ENCODE assay signal across 1 cellular context in the genomic region with DNA sequence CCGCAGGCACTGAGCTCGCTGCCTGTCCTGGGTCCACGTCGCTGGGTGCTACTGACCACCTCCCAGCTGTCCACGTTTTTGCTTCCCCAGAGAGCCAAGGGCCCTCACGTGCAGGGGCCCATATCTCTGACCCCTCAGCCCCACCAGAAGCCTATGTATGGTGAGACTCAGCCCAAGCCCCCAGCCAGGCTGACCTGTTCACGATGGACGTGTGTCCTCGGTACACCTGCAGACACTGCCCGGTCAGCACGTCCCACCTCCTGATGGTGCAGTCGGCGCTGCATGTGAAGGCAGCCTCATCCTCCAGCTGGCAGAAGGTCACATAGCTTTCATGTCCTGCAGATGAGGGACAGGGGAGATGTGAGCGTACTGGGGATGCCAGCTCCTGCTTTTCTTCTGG.
TF ChIP-seq lines count a peak whose summit lies in the region.

No MANE protein-coding gene starts in this region.

TF ChIP-seq in GM12891, 5 proteins besides CTCF, POLR2A, EP300 and RAD21:
- TF ChIP-seq TAF1 (IDR thresholded peaks at IDR 0.05; ENCODE audit: low read depth, low read length) (no peak), POLR2AphosphoS5 (IDR thresholded peaks at IDR 0.05; ENCODE audit: low read depth, low read length) (no peak), SPI1 (IDR thresholded peaks at IDR 0.05; ENCODE audit: low read depth, low read length) (no peak), POU2F2 (IDR thresholded peaks at IDR 0.05; ENCODE audit: low read depth, low read length) (no peak), PAX5 (IDR thresholded peaks at IDR 0.05; ENCODE audit: insufficient read depth, low read length, severe bottlenecking) (no peak)
